Comparison of ENCODE assay signal across 8 cellular contexts in genomic region chr4:154779362-154779947, GRCh38. TPM values are rescaled to one million over a fixed set of nuclear protein-coding genes. Genes with fewer than 3 reads are reported as not detected.
DNase-seq lines count a peak whose midpoint lies in the region; ATAC-seq and TF ChIP-seq lines count a peak whose summit lies in the region.

No MANE protein-coding gene starts in this region.

- TF ChIP-seq CTCF in body of pancreas (IDR thresholded peaks at IDR 0.05): peak; percentile 24 to 78 (median 70)
- no peak for TF ChIP-seq CTCF in gastrocnemius medialis (IDR thresholded peaks at IDR 0.05 in 4 of 5, conservative IDR thresholded peaks at IDR 0.05 in 1 of 5)

- H3K9me3 ChIP-seq in body of pancreas: no peaks in the 10 kb centered on the region
- H3K9me3 ChIP-seq in gastrocnemius medialis: no peaks in the 10 kb centered on the region

- H3K27ac ChIP-seq in body of pancreas (no peak overlapping the region), gastrocnemius medialis (no peak overlapping the region)

- H3K27me3 ChIP-seq in body of pancreas (peaks cover 0 to 10% of the 10 kb centered on the region in 2 donors), gastrocnemius medialis (no peaks in the 10 kb centered on the region)

- in situ Hi-C loops in gastrocnemius medialis (cut with MboI; ENCODE audit: low sequenced_read_pairs in 4 of 4): no loop called here

- DNase-seq in AG20443 (ENCODE audit: low spot score): peak; percentile 50
- peak; percentile 11 for DNase-seq in HT1080 (ENCODE audit: low read depth)
- no peak for DNase-seq in body of pancreas
- DNase-seq in left lobe of liver (ENCODE audit: low spot score): no peak
- no peak for DNase-seq in gastrocnemius medialis
- no peak for DNase-seq in DMS153 (lab: John Stamatoyannopoulos, UW)
- DNase-seq in NK-92 treated with Interleukin-12 subunit alpha and Interleukin-12 subunit beta, amount 100 ng/mL, for 24 hours (lab: John Stamatoyannopoulos, UW): no peak

- no peak for TF ChIP-seq POLR2A in body of pancreas (IDR thresholded peaks at IDR 0.05)
- TF ChIP-seq POLR2A in gastrocnemius medialis (IDR thresholded peaks at IDR 0.05): no peak

- no peaks in the 10 kb centered on the region for H3K4me1 ChIP-seq in body of pancreas
- no peaks in the 10 kb centered on the region for H3K4me1 ChIP-seq in gastrocnemius medialis

- intact Hi-C loops in body of pancreas (cut with DNase I): loop anchor here (10.0 kb wide), 1 partner anchor 225 kb away; the partner anchor contains the start of gene PLRG1
- intact Hi-C loops in gastrocnemius medialis (cut with DNase I; ENCODE audit: low total_unique reads): no loop called here

- 12 to 14% methylated on average over 3 of the region's 3 CpGs for WGBS in body of pancreas, 2 donors

- ATAC-seq in body of pancreas (no peak), left lobe of liver (peak; percentile 82), gastrocnemius medialis (no peak), HG03039 (IDR thresholded peaks at IDR 0.05; ENCODE audit: unreplicated experiment) (no peak)

- no peak overlapping the region for H3K4me3 ChIP-seq in body of pancreas
- H3K4me3 ChIP-seq in gastrocnemius medialis: no peak overlapping the region

- H3K36me3 ChIP-seq in body of pancreas (replicated peaks in 1 of 2; ENCODE audit: insufficient read depth in 1 of 2, low read depth in 2 of 2) (no peaks in the 10 kb centered on the region), gastrocnemius medialis (no peaks in the 10 kb centered on the region)

RNA-seq across cellular contexts. Expression of gene RBM46, which starts 1.6 kb away (rescaled TPM):
- total RNA-seq in HT1080 (2014; rRNA removed; shearing (Covaris generic)): not detected in 2 replicates
- polyA plus RNA-seq in HT1080 (2015; cell fraction: cytosol; rRNA removed): not detected in 2 replicates
- not detected in 2 replicates for polyA plus RNA-seq in HT1080 (2015; cell fraction: nucleus; rRNA removed)
- not detected for total RNA-seq in body of pancreas
- total RNA-seq in left lobe of liver: 0.15 TPM
- not detected for total RNA-seq in gastrocnemius medialis

RNA-seq across cellular contexts. Expression of gene LRAT, which starts 35.7 kb away (rescaled TPM):
- 0.32 TPM in 1 of 2 replicates, not detected in the other for total RNA-seq in HT1080 (2014; rRNA removed; shearing (Covaris generic))
- 0.19 and 0.31 TPM in 2 replicates for polyA plus RNA-seq in HT1080 (2015; cell fraction: cytosol; rRNA removed)
- polyA plus RNA-seq in HT1080 (2015; cell fraction: nucleus; rRNA removed): 0.67 and 0.88 TPM in 2 replicates
- total RNA-seq in body of pancreas (under 1 TPM in 1 of 2 donors, not detected in 1; 0.78 TPM), left lobe of liver (1.6 TPM), gastrocnemius medialis (not detected)

Comparison
In these comparisons a context has a peak if more than half of its experiments do, and no peak if none do; other contexts are left out.
1. DNase-seq: peak in AG20443 (single experiment) and HT1080 (single experiment); none in body of pancreas (0 of 4), left lobe of liver (single experiment), gastrocnemius medialis (0 of 2), DMS153 (single experiment) and NK-92 treated with Interleukin-12 subunit alpha and Interleukin-12 subunit beta, amount 100 ng/mL, for 24 hours (single experiment).
2. CTCF ChIP-seq: peak in body of pancreas (7 of 7); none in gastrocnemius medialis (0 of 5).